Comparison of ENCODE assay signal across 26 cellular contexts in genomic region chr2:159446201-159446600, GRCh38.
"Had no signal": no experiment of that assay in that cellular context is flagged by ENCODE, and none has a peak within 500 bp of the region (broad histone marks: within the 10 kb centered on the region; RNA-seq: fewer than 3 reads in every experiment).

No MANE protein-coding gene starts in this region.

- DNase-seq: activated CD4-positive, alpha-beta memory T cell treated with anti-CD3 and anti-CD28 coated beads, Interleukin-2, amount 10 ng/mL, durations not matched to agents 7 days and 5 days; activated CD4-positive, alpha-beta T cell treated with anti-CD3 and anti-CD28 coated beads for 1 hour; activated CD4-positive, alpha-beta T cell treated with anti-CD3 and anti-CD28 coated beads for 4 hours; activated CD4-positive, alpha-beta T cell treated with anti-CD3 and anti-CD28 coated beads, Interleukin-2, amount 10 ng/mL, durations not matched to agents 7 days and 5 days; activated CD4-positive, alpha-beta T cell treated with anti-CD3 and anti-CD28 coated beads, Interleukin-2, amount 50 U/mL, for 4 hours; activated CD8-positive, alpha-beta memory T cell treated with anti-CD3 and anti-CD28 coated beads, Interleukin-2, amount 10 ng/mL, durations not matched to agents 7 days and 5 days; activated CD8-positive, alpha-beta memory T cell treated with anti-CD3 and anti-CD28 coated beads, Interleukin-2, amount 50 U/mL, for 4 hours; activated effector memory CD4-positive, alpha-beta T cell treated with anti-CD3 and anti-CD28 coated beads, Interleukin-2, amount 50 U/mL, for 16 hours; activated naive CD4-positive, alpha-beta T cell treated with anti-CD3 and anti-CD28 coated beads, Interleukin-2, amount 10 ng/mL, durations not matched to agents 7 days and 5 days; activated T-cell treated with anti-CD3 and anti-CD28 coated beads, Interleukin-2, amount 50 U/mL, for 1 hour; activated T-cell treated with anti-CD3 and anti-CD28 coated beads, Interleukin-2, amount 50 U/mL, for 48 hours; adrenal gland; amygdala; aorta; body of pancreas; caudate nucleus; cortex of kidney; effector CD8-positive, alpha-beta T cell; esophagus squamous epithelium; foreskin melanocyte; head of caudate nucleus; T-helper 2 cell had no signal

- H3K27ac Mint-ChIP-seq: activated CD4-positive, alpha-beta memory T cell treated with anti-CD3 and anti-CD28 coated beads, Interleukin-2, amount 10 ng/mL, durations not matched to agents 7 days and 5 days; activated CD4-positive, alpha-beta T cell treated with anti-CD3 and anti-CD28 coated beads, Interleukin-2, amount 10 ng/mL, durations not matched to agents 7 days and 5 days; activated CD8-positive, alpha-beta memory T cell treated with anti-CD3 and anti-CD28 coated beads, Interleukin-2, amount 10 ng/mL, durations not matched to agents 7 days and 5 days; activated naive CD4-positive, alpha-beta T cell treated with anti-CD3 and anti-CD28 coated beads, Interleukin-2, amount 10 ng/mL, durations not matched to agents 7 days and 5 days; activated T-helper 1 cell treated with anti-CD3 and anti-CD28 coated beads, Interleukin-12 subunit alpha, Interleukin-12 subunit beta, Interleukin-2, Interleukin-4 antibody, amounts not matched to agents 30 ng/mL and 10 ng/mL and 1 ng/mL, durations not matched to agents 14 hours and 24 hours and 36 hours; activated T-helper 2 cell treated with anti-CD3 and anti-CD28 coated beads, Interferon-gamma antibody, Interleukin-2, Interleukin-4, amounts not matched to agents 10 μg/mL and 5 μg/mL and 100 μg/mL, durations not matched to agents 14 hours and 24 hours and 36 hours had no signal

- H3K9me3 ChIP-seq: adrenal gland, body of pancreas, esophagus squamous epithelium, gastroesophageal sphincter had no signal

- ATAC-seq: body of pancreas, gastroesophageal sphincter had no signal

- H3K4me3 Mint-ChIP-seq: activated CD4-positive, alpha-beta memory T cell treated with anti-CD3 and anti-CD28 coated beads, Interleukin-2, amount 10 ng/mL, durations not matched to agents 7 days and 5 days; activated CD4-positive, alpha-beta T cell treated with anti-CD3 and anti-CD28 coated beads, Interleukin-2, amount 10 ng/mL, durations not matched to agents 7 days and 5 days; activated CD8-positive, alpha-beta memory T cell treated with anti-CD3 and anti-CD28 coated beads, Interleukin-2, amount 10 ng/mL, durations not matched to agents 7 days and 5 days; activated naive CD4-positive, alpha-beta T cell treated with anti-CD3 and anti-CD28 coated beads, Interleukin-2, amount 10 ng/mL, durations not matched to agents 7 days and 5 days; activated T-helper 1 cell treated with anti-CD3 and anti-CD28 coated beads, Interleukin-12 subunit alpha, Interleukin-12 subunit beta, Interleukin-2, Interleukin-4 antibody, amounts not matched to agents 30 ng/mL and 10 ng/mL and 1 ng/mL, durations not matched to agents 14 hours and 24 hours and 36 hours had no signal

- H3K4me1 ChIP-seq: esophagus squamous epithelium, gastroesophageal sphincter had no signal

- H3K27me3 Mint-ChIP-seq: activated CD4-positive, alpha-beta memory T cell treated with anti-CD3 and anti-CD28 coated beads, Interleukin-2, amount 10 ng/mL, durations not matched to agents 7 days and 5 days; activated CD4-positive, alpha-beta T cell treated with anti-CD3 and anti-CD28 coated beads, Interleukin-2, amount 10 ng/mL, durations not matched to agents 7 days and 5 days; activated CD8-positive, alpha-beta memory T cell treated with anti-CD3 and anti-CD28 coated beads, Interleukin-2, amount 10 ng/mL, durations not matched to agents 7 days and 5 days; activated naive CD4-positive, alpha-beta T cell treated with anti-CD3 and anti-CD28 coated beads, Interleukin-2, amount 10 ng/mL, durations not matched to agents 7 days and 5 days had no signal

- H3K27ac ChIP-seq: adrenal gland, body of pancreas, epithelial cell of prostate, esophagus squamous epithelium, gastroesophageal sphincter had no signal

- H3K4me3 ChIP-seq: adrenal gland, body of pancreas, esophagus squamous epithelium, gastroesophageal sphincter had no signal

- H3K36me3 Mint-ChIP-seq: activated naive CD4-positive, alpha-beta T cell treated with anti-CD3 and anti-CD28 coated beads, Interleukin-2, amount 10 ng/mL, durations not matched to agents 7 days and 5 days had no signal

- H3K9me3 Mint-ChIP-seq: activated CD4-positive, alpha-beta memory T cell treated with anti-CD3 and anti-CD28 coated beads, Interleukin-2, amount 10 ng/mL, durations not matched to agents 7 days and 5 days; activated CD4-positive, alpha-beta T cell treated with anti-CD3 and anti-CD28 coated beads, Interleukin-2, amount 10 ng/mL, durations not matched to agents 7 days and 5 days; activated naive CD4-positive, alpha-beta T cell treated with anti-CD3 and anti-CD28 coated beads, Interleukin-2, amount 10 ng/mL, durations not matched to agents 7 days and 5 days; activated T-helper 1 cell treated with anti-CD3 and anti-CD28 coated beads, Interleukin-12 subunit alpha, Interleukin-12 subunit beta, Interleukin-2, Interleukin-4 antibody, amounts not matched to agents 30 ng/mL and 10 ng/mL and 1 ng/mL, durations not matched to agents 14 hours and 24 hours and 36 hours; activated T-helper 2 cell treated with anti-CD3 and anti-CD28 coated beads, Interferon-gamma antibody, Interleukin-2, Interleukin-4, amounts not matched to agents 10 μg/mL and 5 μg/mL and 100 μg/mL, durations not matched to agents 14 hours and 24 hours and 36 hours had no signal

- H3K27me3 ChIP-seq: adrenal gland, body of pancreas, esophagus squamous epithelium, gastroesophageal sphincter had no signal
